ENCODE assay signal across 8 cellular contexts in the genomic region with DNA sequence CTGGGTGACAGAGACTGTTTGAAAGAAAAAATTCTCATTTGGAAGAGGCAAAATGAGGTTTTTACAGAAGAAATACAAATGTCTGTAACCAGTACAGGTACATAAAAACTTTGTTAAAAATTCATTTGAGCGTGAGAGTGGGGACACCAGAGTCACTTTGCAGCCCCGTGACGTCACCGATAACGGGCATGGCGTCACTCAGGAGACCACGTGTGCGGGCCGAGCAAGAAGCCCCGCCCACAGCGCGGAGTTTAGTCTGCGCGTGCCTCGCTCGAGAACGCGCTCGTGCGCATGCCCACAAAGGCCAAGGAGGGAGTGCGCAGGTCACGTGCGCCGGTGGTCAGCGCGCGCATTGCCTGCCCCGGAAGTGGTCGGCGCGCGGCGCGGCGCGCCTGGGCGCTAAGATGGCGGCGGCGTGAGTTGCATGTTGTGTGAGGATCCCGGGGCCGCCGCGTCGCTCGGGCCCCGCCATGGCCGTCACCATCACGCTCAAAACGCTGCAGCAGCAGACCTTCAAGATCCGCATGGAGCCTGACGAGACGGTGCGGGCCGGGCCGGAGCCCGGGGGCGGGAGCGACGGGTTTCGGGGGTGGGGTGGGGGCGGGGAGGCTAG. TPM values are rescaled to one million over a fixed set of nuclear protein-coding genes. Genes with fewer than 3 reads are reported as not detected.
A peak's percentile ranks its signal among the peaks of the same experiment; 100 is the strongest.
DNase-seq lines count a peak whose midpoint lies in the region; ATAC-seq lines count a peak whose summit lies in the region.

A gene (plus strand): TSS at position 384 of the 613 bp plus-strand sequence. CDS start 87 bp downstream, at position 471.

- no peaks in the 10 kb centered on the region for H3K9me3 ChIP-seq in effector memory CD4-positive, alpha-beta T cell (ENCODE audit: control insufficient read depth, low read length)

- no peaks in the 10 kb centered on the region for H3K27me3 ChIP-seq in effector memory CD4-positive, alpha-beta T cell (replicated peaks; ENCODE audit: control insufficient read depth, insufficient read depth, low read length, poor library complexity, severe bottlenecking)

- POLR2A ChIA-PET in activated CD8-positive, alpha-beta memory T cell treated with anti-CD3 and anti-CD28 coated beads for 36 hours (lab: Charles Lee) = interaction anchor here (1.3 kb wide), 1 partner anchor 13 kb away, joined by 6 read pairs; no protein-coding TSS in a partner anchor

- peaks cover 64% of the 10 kb centered on the region for H3K36me3 ChIP-seq in effector memory CD4-positive, alpha-beta T cell (ENCODE audit: control insufficient read depth, insufficient read depth, low read length)

- peaks cover 13% of the 10 kb centered on the region for H3K4me1 ChIP-seq in effector memory CD4-positive, alpha-beta T cell (ENCODE audit: control insufficient read depth, insufficient read depth, low read length, poor library complexity, severe bottlenecking)

- peak; percentile 98 for DNase-seq in COLO829 (ENCODE audit: low spot score)
- DNase-seq in HT1080 (ENCODE audit: low read depth) = peak; percentile 95
- DNase-seq in NOMO-1 (lab: John Stamatoyannopoulos, UW; ENCODE audit: unreplicated experiment in 2 of 2) = peak; percentile 95 to 96
- peak; percentile 95 to 98 (median 97) for DNase-seq in effector memory CD4-positive, alpha-beta T cell
- DNase-seq in medulla oblongata (ENCODE audit: extremely low spot score) = peak; percentile 94
- DNase-seq in stimulated activated CD4-positive, alpha-beta T cell treated with anti-CD3 and anti-CD28 coated beads, TNF-alpha, amount 100 ng/mL, for 48 hours (ENCODE audit: low read depth in 3 of 3) = peak; percentile 97 to 99 (median 98)

- peak within 1 kb of the TSS; percentile 73 for H3K4me3 ChIP-seq in effector memory CD4-positive, alpha-beta T cell (ENCODE audit: insufficient read depth, low read depth, low read length, poor library complexity, severe bottlenecking)

- CTCF ChIA-PET in activated CD8-positive, alpha-beta memory T cell treated with anti-CD3 and anti-CD28 coated beads for 36 hours (lab: Charles Lee) = interaction anchor here (1.0 to 3.5 kb wide), 2 partner anchors 12 to 19 kb away, joined by 3 to 12 read pairs; a partner anchor contains a TSS

- peak; percentile 58 for ATAC-seq in GM21360 (IDR thresholded peaks at IDR 0.05; ENCODE audit: unreplicated experiment)

- H3K27ac ChIP-seq in effector memory CD4-positive, alpha-beta T cell (ENCODE audit: insufficient read depth, low read length, poor library complexity, severe bottlenecking) = peak within 1 kb of the TSS; percentile 83

RNA-seq across cellular contexts. Expression of the gene that starts here (rescaled TPM):
- 178 and 212 TPM in 2 replicates for total RNA-seq in HT1080 (2014; rRNA removed; shearing (Covaris generic))
- 193 and 196 TPM in 2 replicates for polyA plus RNA-seq in HT1080 (2015; cell fraction: cytosol; rRNA removed)
- 90.3 and 110 TPM in 2 replicates for polyA plus RNA-seq in HT1080 (2015; cell fraction: nucleus; rRNA removed)
- total RNA-seq in activated CD8-positive, alpha-beta memory T cell treated with anti-CD3 and anti-CD28 coated beads for 36 hours = 100 to 1,000 TPM; 216 to 220 TPM

Comparison
In these comparisons a context has a peak if more than half of its experiments do, and no peak if none do; other contexts are left out.
1. Peak in every context shown above with its lines: DNase-seq, ATAC-seq, H3K4me3 ChIP-seq and H3K27ac ChIP-seq.